13 cellular contexts compared by ENCODE assay signal in genomic region chr10:132630666-132631347, GRCh38.
DNase-seq lines count a peak whose midpoint lies in the region; ATAC-seq and TF ChIP-seq lines count a peak whose summit lies in the region.
"Had no signal": no experiment of that assay in that cellular context is flagged by ENCODE, and none has a peak within 500 bp of the region (broad histone marks: within the 10 kb centered on the region; RNA-seq: fewer than 3 reads in every experiment).

No MANE protein-coding gene starts in this region.

- H3K4me3 ChIP-seq in cardiac fibroblast (replicated peaks in 1 of 2; ENCODE audit: low read depth in 2 of 2, low read length in 2 of 2) (no peak overlapping the region), heart right ventricle (peak overlapping the region in 2 of 10 donors; percentile 2 to 12), upper lobe of left lung (no peak overlapping the region)

- peak; percentile 34 to 36 for DNase-seq in cardiac fibroblast (ENCODE audit: low read depth in 2 of 2)
- DNase-seq in heart right ventricle = peak; percentile 81 to 88
- peak in 1 of 2 donors; percentile 79 for DNase-seq in upper lobe of left lung
- no peak for DNase-seq in HEK293T (ENCODE audit: extremely low spot score)
- no peak for DNase-seq in mesenteric fat pad (ENCODE audit: low spot score)
- no peak for DNase-seq in stimulated activated naive CD4-positive, alpha-beta T cell (lab: John Stamatoyannopoulos, UW)
- DNase-seq in T-helper 9 cell = no peak
- DNase-seq: activated CD4-positive, alpha-beta T cell treated with anti-CD3 and anti-CD28 coated beads for 4 hours; activated naive CD4-positive, alpha-beta T cell; H9; NCI-H1436; NCI-H69 had no signal

- TF ChIP-seq EP300 in upper lobe of left lung (IDR thresholded peaks at IDR 0.05) = no peak

- no peaks in the 10 kb centered on the region for H3K27me3 Mint-ChIP-seq in nephron (ENCODE audit: low read depth)

- H3K4me1 ChIP-seq in heart right ventricle (peaks cover 55 to 97% (median 87%) of the 10 kb centered on the region in 9 donors), upper lobe of left lung (peaks cover 43 to 69% (median 66%) of the 10 kb centered on the region in 4 donors)

- TF ChIP-seq CTCF in cardiac fibroblast (IDR thresholded peaks at IDR 0.05; ENCODE audit: low read depth, low read length) (no peak), heart right ventricle (IDR thresholded peaks at IDR 0.05) (no peak), nephron (IDR thresholded peaks at IDR 0.05; ENCODE audit: unreplicated experiment in 3 of 3) (no peak), upper lobe of left lung (IDR thresholded peaks at IDR 0.05) (no peak)

- TF ChIP-seq POLR2A in upper lobe of left lung (IDR thresholded peaks at IDR 0.05) = no peak

- peaks cover 79% of the 10 kb centered on the region for H3K4me1 Mint-ChIP-seq in nephron

- WGBS in heart right ventricle, 2 donors = 63 to 71% methylated on average over 25 of the region's 25 CpGs
- 88 to 91% methylated on average over 24 to 25 of the region's 25 CpGs for WGBS in upper lobe of left lung, 2 donors

- H3K9me3 ChIP-seq in heart right ventricle (no peaks in the 10 kb centered on the region), upper lobe of left lung (no peaks in the 10 kb centered on the region)

- H3K27ac Mint-ChIP-seq in nephron = peak overlapping the region in 2 of 3 experiments; percentile 58 to 74
- H3K27ac Mint-ChIP-seq: H9 had no signal

- no peaks in the 10 kb centered on the region for H3K36me3 Mint-ChIP-seq in nephron (ENCODE audit: low read depth)

- peak; percentile 71 to 85 (median 82) for ATAC-seq in heart right ventricle
- peak; percentile 44 to 90 for ATAC-seq in upper lobe of left lung (ENCODE audit: low FRiP score in 2 of 2)

- CTCF ChIA-PET in HEK293T (lab: Yijun Ruan, JAX) = no interaction called here

- H3K27ac ChIP-seq in heart right ventricle (peak overlapping the region; percentile 87 to 99 (median 96)), upper lobe of left lung (peak overlapping the region; percentile 60 to 79 (median 72))

- peak overlapping the region in 1 of 3 experiments; percentile 34 for H3K4me3 Mint-ChIP-seq in nephron
- H3K4me3 Mint-ChIP-seq: H9 had no signal

- no peaks in the 10 kb centered on the region for H3K36me3 ChIP-seq in heart right ventricle
- H3K36me3 ChIP-seq in upper lobe of left lung = no peaks in the 10 kb centered on the region

- no peaks in the 10 kb centered on the region for H3K9me3 Mint-ChIP-seq in nephron
- H3K9me3 Mint-ChIP-seq: H9 had no signal

- intact Hi-C loops in heart right ventricle (cut with DNase I) = loop anchor here in 8 of 10 donors (1.0 to 10.0 kb wide), 9 partner anchors 39 to 239 kb away; partner anchors contain the start of genes PWWP2B (in 2 of the 8) and INPP5A (in 1 of the 8)

- POLR2A ChIA-PET in HEK293T (lab: Yijun Ruan, JAX) = no interaction called here

- no peaks in the 10 kb centered on the region for H3K27me3 ChIP-seq in heart right ventricle
- H3K27me3 ChIP-seq in upper lobe of left lung = no peaks in the 10 kb centered on the region

TF ChIP-seq in HEK293T, 16 proteins besides CTCF, POLR2A, EP300 and RAD21:
- TF ChIP-seq LEF1 (IDR thresholded peaks at IDR 0.05; ENCODE audit: borderline replicate concordance) (no peak), CTBP1 (IDR thresholded peaks at IDR 0.05; ENCODE audit: borderline replicate concordance) (no peak), NFRKB (IDR thresholded peaks at IDR 0.05) (no peak), ARNT (IDR thresholded peaks at IDR 0.05) (no peak), ELF4 (IDR thresholded peaks at IDR 0.05) (no peak), PKNOX1 (IDR thresholded peaks at IDR 0.05) (no peak), L3MBTL2 (conservative IDR thresholded peaks at IDR 0.05) (no peak), TARDBP (IDR thresholded peaks at IDR 0.05) (no peak), FOXK2 (IDR thresholded peaks at IDR 0.05) (no peak), BHLHE40 (IDR thresholded peaks at IDR 0.05; ENCODE audit: borderline replicate concordance) (no peak), HDGF (IDR thresholded peaks at IDR 0.05; ENCODE audit: borderline replicate concordance) (no peak), SP1 (IDR thresholded peaks at IDR 0.05) (no peak), FOXM1 (IDR thresholded peaks at IDR 0.05; ENCODE audit: borderline replicate concordance) (no peak), SUZ12 (IDR thresholded peaks at IDR 0.05) (no peak), FOXA1 (IDR thresholded peaks at IDR 0.05) (no peak), ZNF384 (IDR thresholded peaks at IDR 0.05) (no peak)

Comparison
In these comparisons a context has a peak if more than half of its experiments do, and no peak if none do; other contexts are left out.
1. DNase-seq: peak in cardiac fibroblast (2 of 2) and heart right ventricle (2 of 2); none in HEK293T (single experiment), mesenteric fat pad (single experiment), stimulated activated naive CD4-positive, alpha-beta T cell (0 of 6) and T-helper 9 cell (single experiment).